In genomic region chr1:40316595-40317393, GRCh38 we compare ENCODE assay signal across 8 cellular contexts. TPM values are rescaled to one million over a fixed set of nuclear protein-coding genes. Genes with fewer than 3 reads are reported as not detected.
DNase-seq lines count a peak whose midpoint lies in the region; ATAC-seq lines count a peak whose summit lies in the region.

Gene COL9A2, minus strand, starts transcription at chr1:40317286. Its CDS starts 89 bp downstream, at chr1:40317197.

- H3K27me3 ChIP-seq in duodenal mucosa (ENCODE audit: control insufficient read depth in 1 of 2, insufficient read depth in 2 of 2, low read length in 2 of 2): peaks cover 32 to 33% of the 10 kb centered on the region in 2 donors

- H3K4me3 Mint-ChIP-seq in activated CD4-positive, alpha-beta T cell treated with anti-CD3 and anti-CD28 coated beads, Interleukin-2, amount 10 ng/mL, durations not matched to agents 24 days and 14 days: peak within 1 kb of the TSS; percentile 80
- peak within 1 kb of the TSS; percentile 83 for H3K4me3 Mint-ChIP-seq in memory B cell

- peaks cover 4% of the 10 kb centered on the region for H3K36me3 Mint-ChIP-seq in activated CD4-positive, alpha-beta T cell treated with anti-CD3 and anti-CD28 coated beads, Interleukin-2, amount 10 ng/mL, durations not matched to agents 24 days and 14 days (ENCODE audit: low read depth)
- H3K36me3 Mint-ChIP-seq in memory B cell: no peaks in the 10 kb centered on the region

- intact Hi-C loops in activated CD4-positive, alpha-beta T cell treated with anti-CD3 and anti-CD28 coated beads, Interleukin-2, amount 10 ng/mL, durations not matched to agents 24 days and 14 days (cut with micrococcal nuclease): no loop called here

- H3K36me3 ChIP-seq in duodenal mucosa (ENCODE audit: control insufficient read depth in 1 of 2, insufficient read depth in 2 of 2, low read length in 2 of 2): no peaks in the 10 kb centered on the region

- peak; percentile 69 for ATAC-seq in memory B cell (ENCODE audit: low read depth)
- no peak for ATAC-seq in HG02840 (IDR thresholded peaks at IDR 0.05; ENCODE audit: low FRiP score, unreplicated experiment)
- no peak for ATAC-seq in HG02678 (IDR thresholded peaks at IDR 0.05; ENCODE audit: unreplicated experiment)

- peak within 1 kb of the TSS; percentile 16 for H3K27ac Mint-ChIP-seq in activated CD4-positive, alpha-beta T cell treated with anti-CD3 and anti-CD28 coated beads, Interleukin-2, amount 10 ng/mL, durations not matched to agents 24 days and 14 days
- peak within 1 kb of the TSS; percentile 77 for H3K27ac Mint-ChIP-seq in memory B cell

- peaks cover 44% of the 10 kb centered on the region for H3K4me1 Mint-ChIP-seq in activated CD4-positive, alpha-beta T cell treated with anti-CD3 and anti-CD28 coated beads, Interleukin-2, amount 10 ng/mL, durations not matched to agents 24 days and 14 days
- peaks cover 36% of the 10 kb centered on the region for H3K4me1 Mint-ChIP-seq in memory B cell

- H3K9ac ChIP-seq in duodenal mucosa (ENCODE audit: low read depth in 1 of 2, low read length in 2 of 2): peak within 1 kb of the TSS in 1 of 2 donors; percentile 38

- H3K4me3 ChIP-seq in duodenal mucosa (ENCODE audit: low read depth in 1 of 2, low read length in 2 of 2): peak within 1 kb of the TSS; percentile 68 to 72

- peaks cover 24% of the 10 kb centered on the region for H3K27me3 Mint-ChIP-seq in activated CD4-positive, alpha-beta T cell treated with anti-CD3 and anti-CD28 coated beads, Interleukin-2, amount 10 ng/mL, durations not matched to agents 24 days and 14 days
- no peaks in the 10 kb centered on the region for H3K27me3 Mint-ChIP-seq in memory B cell

- no peaks in the 10 kb centered on the region for H3K9me3 ChIP-seq in duodenal mucosa (ENCODE audit: control insufficient read depth in 1 of 2, low read length in 2 of 2)

- H3K27ac ChIP-seq in duodenal mucosa (ENCODE audit: low read depth, low read length): no peak within 1 kb of the TSS

- DNase-seq in DMS153 treated with DMSO at 0.1 percent for 48 hours (lab: John Stamatoyannopoulos, UW; ENCODE audit: unreplicated experiment) (peak; percentile 50), NCI-H1105 treated with DMSO at 0.1 percent for 48 hours (lab: John Stamatoyannopoulos, UW) (peak; percentile 71), memory B cell (ENCODE audit: low spot score in 2 of 2) (peak; percentile 66 to 74)
- DNase-seq in activated CD4-positive, alpha-beta T cell treated with anti-CD3 and anti-CD28 coated beads, Interleukin-2, amount 10 ng/mL, durations not matched to agents 24 days and 14 days: peak; percentile 84
- peak; percentile 22 for DNase-seq in stimulated activated CD8-positive, alpha-beta memory T cell treated with anti-CD3 and anti-CD28 coated beads, Interleukin-15, amount 100 ng/mL, for 1 hour (ENCODE audit: low read depth)

- no peaks in the 10 kb centered on the region for H3K9me3 Mint-ChIP-seq in activated CD4-positive, alpha-beta T cell treated with anti-CD3 and anti-CD28 coated beads, Interleukin-2, amount 10 ng/mL, durations not matched to agents 24 days and 14 days
- no peaks in the 10 kb centered on the region for H3K9me3 Mint-ChIP-seq in memory B cell

- peaks cover 20 to 24% of the 10 kb centered on the region in 2 donors for H3K4me1 ChIP-seq in duodenal mucosa (ENCODE audit: control insufficient read depth in 1 of 2, insufficient read depth in 2 of 2, low read length in 2 of 2)

RNA-seq across cellular contexts. Expression of gene COL9A2, which starts in this region (rescaled TPM):
- 14.5 and 14.6 TPM in 2 replicates for total RNA-seq in activated CD4-positive, alpha-beta T cell treated with anti-CD3 and anti-CD28 coated beads, Interleukin-2, amount 10 ng/mL, durations not matched to agents 24 days and 14 days

Comparison
In these comparisons a context has a peak if more than half of its experiments do, and no peak if none do; other contexts are left out.
1. DNase-seq: peak in every context shown above with its lines; median percentile 84 in activated CD4-positive, alpha-beta T cell treated with anti-CD3 and anti-CD28 coated beads, Interleukin-2, amount 10 ng/mL, durations not matched to agents 24 days and 14 days; 71 in NCI-H1105 treated with DMSO at 0.1 percent for 48 hours; 70 in memory B cell; 50 in DMS153 treated with DMSO at 0.1 percent for 48 hours; 22 in stimulated activated CD8-positive, alpha-beta memory T cell treated with anti-CD3 and anti-CD28 coated beads, Interleukin-15, amount 100 ng/mL, for 1 hour.